22 cellular contexts compared by ENCODE assay signal in the genomic region with DNA sequence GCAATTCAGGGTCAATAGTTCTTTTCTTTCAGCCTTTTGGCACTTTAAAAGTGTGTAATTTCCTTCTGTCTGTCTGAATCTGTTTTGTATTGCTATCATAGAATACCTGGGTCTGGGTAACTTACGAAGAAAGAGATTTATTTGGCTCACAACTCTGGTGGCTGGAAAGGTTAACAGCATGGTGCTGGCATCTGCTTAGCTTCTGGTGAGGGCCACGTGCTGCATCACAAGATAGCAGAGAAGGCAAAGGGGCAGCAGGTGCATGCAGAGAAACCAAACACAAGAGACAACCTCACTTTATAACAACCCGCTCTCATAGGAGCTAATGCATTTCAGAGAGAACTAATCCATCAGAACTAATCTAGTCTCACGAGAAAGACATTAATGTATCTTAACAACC. TPM values are rescaled to one million over a fixed set of nuclear protein-coding genes. Genes with fewer than 3 reads are reported as not detected.
"Had no signal": no experiment of that assay in that cellular context is flagged by ENCODE, and none has a peak within 500 bp of the region (broad histone marks: within the 10 kb centered on the region; RNA-seq: fewer than 3 reads in every experiment).

No MANE protein-coding gene starts in this region.

- H3K9me3 ChIP-seq: breast epithelium, left lung, psoas muscle, thyroid gland had no signal

- H3K36me3 ChIP-seq: breast epithelium, left lung, thyroid gland had no signal

- H3K27me3 Mint-ChIP-seq: naive B cell had no signal

- H3K27ac Mint-ChIP-seq: activated T-cell treated with anti-CD3 and anti-CD28 coated beads, Interleukin-2, amount 50 U/mL, for 72 hours; naive B cell had no signal

- H3K27me3 ChIP-seq: left lung, thyroid gland had no signal

- H3K9me3 Mint-ChIP-seq: activated T-cell treated with anti-CD3 and anti-CD28 coated beads, Interleukin-2, amount 50 U/mL, for 72 hours; naive B cell had no signal

- ATAC-seq: activated T-cell treated with anti-CD3 and anti-CD28 coated beads, Interleukin-2, amount 50 U/mL, for 72 hours; left lung; psoas muscle; right cardiac atrium had no signal

- H3K4me3 ChIP-seq: breast epithelium, coronary artery, left lung, psoas muscle, thyroid gland had no signal

- DNase-seq: activated CD4-positive, alpha-beta T cell treated with anti-CD3 and anti-CD28 coated beads, Interleukin-2, amount 50 U/mL, for 4 hours; activated effector memory CD4-positive, alpha-beta T cell treated with anti-CD3 and anti-CD28 coated beads, Interleukin-2, amount 50 U/mL, for 16 hours; activated naive CD4-positive, alpha-beta T cell treated with anti-CD3 and anti-CD28 coated beads, Interleukin-2, amount 50 U/mL, for 16 hours; activated T-cell treated with anti-CD3 and anti-CD28 coated beads, Interleukin-2, amount 50 U/mL, for 72 hours; erythroblast; foreskin melanocyte; hypothalamus; kidney; left lung; mammary epithelial cell; naive B cell; psoas muscle; right cardiac atrium; stimulated activated CD4-positive, alpha-beta T cell treated with anti-CD3 and anti-CD28 coated beads, Interleukin-2, amount 100 ng/mL, for 24 hours; stimulated activated naive CD4-positive, alpha-beta T cell treated with Interleukin-2 at 50 U/mL for 16 hours; thyroid gland had no signal

- H3K4me1 ChIP-seq: breast epithelium, left lung, psoas muscle had no signal

- H3K4me1 Mint-ChIP-seq: naive B cell, neural crest cell had no signal

- H3K27ac ChIP-seq: breast epithelium, coronary artery, left lung, psoas muscle, thyroid gland, VCaP had no signal

- H3K4me3 Mint-ChIP-seq: activated T-cell treated with anti-CD3 and anti-CD28 coated beads, Interleukin-2, amount 50 U/mL, for 72 hours; naive B cell; neural crest cell had no signal

- H3K36me3 Mint-ChIP-seq: naive B cell had no signal

RNA-seq across cellular contexts. Expression of a gene that starts 18.8 kb away (rescaled TPM):
- total RNA-seq: activated CD8-positive, alpha-beta memory T cell treated with anti-CD3 and anti-CD28 coated beads for 36 hours; activated T-cell treated with anti-CD3 and anti-CD28 coated beads, Interleukin-2, amount 50 U/mL, for 72 hours; astrocyte had no signal
- polyA plus RNA-seq: mammary epithelial cell had no signal
